Comparison of ENCODE assay signal across 11 cellular contexts in the genomic region with DNA sequence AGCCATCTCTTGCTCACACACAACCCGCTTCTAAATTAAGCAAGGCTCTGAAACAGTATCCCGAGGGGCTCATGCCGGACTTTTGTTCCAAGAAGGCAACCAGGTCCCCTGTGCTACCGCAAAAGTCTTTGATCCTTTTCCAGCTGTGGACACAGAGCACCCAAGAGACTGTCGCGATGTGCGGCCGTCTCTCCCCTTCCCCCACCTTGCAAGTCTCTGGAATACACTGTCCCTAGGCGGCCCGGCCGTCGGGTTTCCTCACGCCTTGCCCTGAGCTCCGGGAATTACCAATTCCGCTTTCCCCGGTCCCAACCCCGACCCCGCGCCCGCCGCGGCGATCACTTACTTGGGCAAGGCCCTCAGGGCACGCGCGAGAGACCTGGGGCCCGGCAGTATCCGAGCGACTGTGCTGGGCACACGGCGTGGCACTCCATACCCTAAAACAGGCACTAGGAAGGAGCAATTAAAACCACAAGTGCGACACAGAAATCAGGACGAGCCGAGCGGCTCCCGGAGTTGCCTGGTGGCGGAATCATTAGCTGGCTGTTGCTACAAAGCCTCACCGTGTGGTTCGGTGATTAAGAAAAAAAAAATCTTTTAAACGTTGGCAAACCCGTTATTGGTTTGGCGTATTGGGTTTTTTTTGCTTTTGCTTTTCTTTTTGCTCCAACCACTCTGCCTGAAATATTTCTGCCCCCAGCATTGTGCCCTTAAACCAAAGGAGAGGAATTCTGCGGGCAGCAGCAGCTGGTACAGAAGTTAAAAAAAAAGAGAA. TPM values are rescaled to one million over a fixed set of nuclear protein-coding genes. Genes with fewer than 3 reads are reported as not detected.
DNase-seq lines count a peak whose midpoint lies in the region; ATAC-seq and TF ChIP-seq lines count a peak whose summit lies in the region.
"Had no signal": no experiment of that assay in that cellular context is flagged by ENCODE, and none has a peak within 500 bp of the region (broad histone marks: within the 10 kb centered on the region; RNA-seq: fewer than 3 reads in every experiment).

No MANE protein-coding gene starts in this region.

- H3K9me3 Mint-ChIP-seq in activated CD4-positive, alpha-beta T cell treated with anti-CD3 and anti-CD28 coated beads, Interleukin-2, amount 10 ng/mL, durations not matched to agents 7 days and 5 days: no peaks in the 10 kb centered on the region

- H3K4me3 Mint-ChIP-seq in activated CD4-positive, alpha-beta T cell treated with anti-CD3 and anti-CD28 coated beads, Interleukin-2, amount 10 ng/mL, durations not matched to agents 7 days and 5 days: peak overlapping the region; percentile 57

- H3K4me3 ChIP-seq in SJCRH30 (peak overlapping the region; percentile 73), epithelial cell of esophagus (ENCODE audit: low read length) (no peak overlapping the region), skeletal muscle cell (ENCODE audit: low read depth, low read length) (peak overlapping the region; percentile 31)
- H3K4me3 ChIP-seq: lower lobe of right lung had no signal

- no peaks in the 10 kb centered on the region for H3K9me3 ChIP-seq in SJCRH30 (replicated peaks)
- H3K9me3 ChIP-seq: lower lobe of right lung had no signal

- H3K4me1 Mint-ChIP-seq in activated CD4-positive, alpha-beta T cell treated with anti-CD3 and anti-CD28 coated beads, Interleukin-2, amount 10 ng/mL, durations not matched to agents 7 days and 5 days: peaks cover 60% of the 10 kb centered on the region

- H3K36me3 Mint-ChIP-seq in activated CD4-positive, alpha-beta T cell treated with anti-CD3 and anti-CD28 coated beads, Interleukin-2, amount 10 ng/mL, durations not matched to agents 7 days and 5 days (ENCODE audit: low read depth): peaks cover 11% of the 10 kb centered on the region

- CTCF ChIA-PET in activated CD4-positive, alpha-beta T cell treated with anti-CD3 and anti-CD28 coated beads, Interleukin-2, amount 10 ng/mL, durations not matched to agents 7 days and 5 days (lab: Charles Lee): interaction anchor here (0.7 to 2.0 kb wide), 6 partner anchors 10 to 470 kb away, joined by 3 to 6 read pairs (median 4); no protein-coding TSS in a partner anchor

- H3K27me3 ChIP-seq in SJCRH30: no peaks in the 10 kb centered on the region

- no peaks in the 10 kb centered on the region for H3K36me3 ChIP-seq in SJCRH30
- H3K36me3 ChIP-seq: lower lobe of right lung had no signal

- no peak overlapping the region for H3K27ac ChIP-seq in SJCRH30
- H3K27ac ChIP-seq: lower lobe of right lung had no signal

- ATAC-seq in HG02610 (IDR thresholded peaks at IDR 0.05; ENCODE audit: unreplicated experiment): no peak
- no peak for ATAC-seq in HG02571 (IDR thresholded peaks at IDR 0.05; ENCODE audit: unreplicated experiment)
- ATAC-seq: lower lobe of right lung had no signal

- no peak for TF ChIP-seq CTCF in epithelial cell of esophagus (IDR thresholded peaks at IDR 0.05; ENCODE audit: insufficient read depth, low read depth, low read length, missing control alignments)

- H3K27ac Mint-ChIP-seq in activated CD4-positive, alpha-beta T cell treated with anti-CD3 and anti-CD28 coated beads, Interleukin-2, amount 10 ng/mL, durations not matched to agents 7 days and 5 days: peak overlapping the region; percentile 69

- POLR2A ChIA-PET in activated CD4-positive, alpha-beta T cell treated with anti-CD3 and anti-CD28 coated beads, Interleukin-2, amount 10 ng/mL, durations not matched to agents 7 days and 5 days (lab: Charles Lee): no interaction called here

- DNase-seq in activated CD4-positive, alpha-beta T cell treated with anti-CD3 and anti-CD28 coated beads, Interleukin-2, amount 10 ng/mL, durations not matched to agents 7 days and 5 days: no peak
- no peak for DNase-seq in activated CD4-positive, alpha-beta T cell treated with anti-CD3 and anti-CD28 coated beads, Interleukin-2, amount 50 U/mL, for 1 hour
- no peak for DNase-seq in SJCRH30
- DNase-seq in epithelial cell of esophagus (ENCODE audit: low read depth): peak; percentile 32
- DNase-seq in skeletal muscle cell (ENCODE audit: low read depth): no peak
- no peak for DNase-seq in stimulated activated naive CD4-positive, alpha-beta T cell treated with Interleukin-2 at 50 U/mL for 16 hours (lab: John Stamatoyannopoulos, UW)
- DNase-seq: lower lobe of right lung; Right ventricle myocardium superior; stimulated activated CD4-positive, alpha-beta T cell treated with anti-CD3 and anti-CD28 coated beads, Interleukin-2, amount 100 ng/mL, for 24 hours had no signal

- no peaks in the 10 kb centered on the region for H3K4me1 ChIP-seq in SJCRH30

- peaks cover 93% of the 10 kb centered on the region for H3K27me3 Mint-ChIP-seq in activated CD4-positive, alpha-beta T cell treated with anti-CD3 and anti-CD28 coated beads, Interleukin-2, amount 10 ng/mL, durations not matched to agents 7 days and 5 days

RNA-seq across cellular contexts. Expression of a gene that starts 2.2 kb away (rescaled TPM):
- not detected for total RNA-seq in activated CD4-positive, alpha-beta T cell treated with anti-CD3 and anti-CD28 coated beads, Interleukin-2, amount 10 ng/mL, durations not matched to agents 7 days and 5 days
- 13.5 and 14.9 TPM in 2 replicates for total RNA-seq in SJCRH30 (2014; rRNA removed; shearing (Covaris generic))
- total RNA-seq: lower lobe of right lung, Right ventricle myocardium superior had no signal

RNA-seq across cellular contexts. Expression of a gene that starts 19.6 kb away (rescaled TPM):
- total RNA-seq in activated CD4-positive, alpha-beta T cell treated with anti-CD3 and anti-CD28 coated beads, Interleukin-2, amount 10 ng/mL, durations not matched to agents 7 days and 5 days: not detected
- 0.76 and 0.89 TPM in 2 replicates for total RNA-seq in SJCRH30 (2014; rRNA removed; shearing (Covaris generic))
- total RNA-seq: lower lobe of right lung, Right ventricle myocardium superior had no signal

Comparison
In these comparisons a context has a peak if more than half of its experiments do, and no peak if none do; other contexts are left out.
1. RNA of a gene that starts 2.2 kb away (total RNA-seq): 13.5 to 14.9 TPM in SJCRH30; not detected in activated CD4-positive, alpha-beta T cell treated with anti-CD3 and anti-CD28 coated beads, Interleukin-2, amount 10 ng/mL, durations not matched to agents 7 days and 5 days; every median in the first group is over 10 times any median in the second.